In genomic region chr18:58105908-58106673, GRCh38 we compare ENCODE assay signal across 22 cellular contexts.
A peak's percentile ranks its signal among the peaks of the same experiment; 100 is the strongest.
DNase-seq lines count a peak whose midpoint lies in the region; ATAC-seq, FAIRE-seq and TF ChIP-seq lines count a peak whose summit lies in the region.
"Had no signal": no experiment of that assay in that cellular context is flagged by ENCODE, and none has a peak within 500 bp of the region (broad histone marks: within the 10 kb centered on the region; RNA-seq: fewer than 3 reads in every experiment).

No MANE protein-coding gene starts in this region.

- H3K4me1 Mint-ChIP-seq in naive thymus-derived CD8-positive, alpha-beta T cell = peaks cover 0 to 12% (median 5%) of the 10 kb centered on the region in 4 donors

- H3K27ac Mint-ChIP-seq in naive thymus-derived CD8-positive, alpha-beta T cell = no peak overlapping the region
- H3K27ac Mint-ChIP-seq: activated CD8-positive, alpha-beta T cell treated with anti-CD3 and anti-CD28 coated beads, Interleukin-2, amount 10 ng/mL, durations not matched to agents 7 days and 5 days; activated naive CD4-positive, alpha-beta T cell treated with anti-CD3 and anti-CD28 coated beads, Interleukin-2, amount 10 ng/mL, durations not matched to agents 7 days and 5 days; activated T-cell treated with anti-CD3 and anti-CD28 coated beads, Interleukin-2, amount 50 U/mL, for 24 hours; CD14-positive monocyte; stimulated activated naive CD8-positive, alpha-beta T cell treated with anti-CD3 and anti-CD28 coated beads, Interleukin-15, Interleukin-2, amounts not matched to agents 100 ng/mL and 50 ng/mL, for 24 hours had no signal

- ATAC-seq in lower lobe of right lung (peak; percentile 20), HG03460 (IDR thresholded peaks at IDR 0.05; ENCODE audit: unreplicated experiment) (no peak)
- ATAC-seq in naive thymus-derived CD8-positive, alpha-beta T cell = no peak
- ATAC-seq: activated CD8-positive, alpha-beta T cell treated with anti-CD3 and anti-CD28 coated beads, Interleukin-2, amount 10 ng/mL, durations not matched to agents 7 days and 5 days; PC-3 had no signal

- FAIRE-seq in RCC 7860 (lab: Jason Lieb, UNC) = no peak
- FAIRE-seq: astrocyte had no signal

- peak overlapping the region; percentile 71 for H3K27ac ChIP-seq in WERI-Rb-1
- no peak overlapping the region for H3K27ac ChIP-seq in lower lobe of right lung
- H3K27ac ChIP-seq: colonic mucosa, GM23248, parathyroid adenoma had no signal

- TF ChIP-seq CTCF in AG10803 (conservative IDR thresholded peaks at IDR 0.05; ENCODE audit: low read length) (no peak), WERI-Rb-1 (IDR thresholded peaks at IDR 0.05; ENCODE audit: low read depth, low read length) (no peak), lower lobe of right lung (IDR thresholded peaks at IDR 0.05) (no peak)

- no peaks in the 10 kb centered on the region for H3K27me3 ChIP-seq in WERI-Rb-1 (ENCODE audit: insufficient read depth, low read depth, severe bottlenecking)
- H3K27me3 ChIP-seq in lower lobe of right lung (ENCODE audit: low read depth) = no peaks in the 10 kb centered on the region
- H3K27me3 ChIP-seq: colonic mucosa had no signal

- H3K36me3 ChIP-seq in WERI-Rb-1 = peaks cover 5% of the 10 kb centered on the region
- H3K36me3 ChIP-seq in lower lobe of right lung = no peaks in the 10 kb centered on the region
- H3K36me3 ChIP-seq: colonic mucosa had no signal

- intact Hi-C loops in lower lobe of right lung (cut with DNase I) = no loop called here

- H3K4me3 ChIP-seq in AG10803 (ENCODE audit: low read length) = no peak overlapping the region
- H3K4me3 ChIP-seq in WERI-Rb-1 (ENCODE audit: low read depth, low read length) = no peak overlapping the region
- H3K4me3 ChIP-seq in lower lobe of right lung = no peak overlapping the region
- H3K4me3 ChIP-seq: colonic mucosa, GM23248, lung had no signal

- H3K36me3 Mint-ChIP-seq in naive thymus-derived CD8-positive, alpha-beta T cell = no peaks in the 10 kb centered on the region
- H3K36me3 Mint-ChIP-seq: activated naive CD4-positive, alpha-beta T cell treated with anti-CD3 and anti-CD28 coated beads, Interleukin-2, amount 10 ng/mL, durations not matched to agents 7 days and 5 days; CD14-positive monocyte had no signal

- POLR2A ChIA-PET in naive thymus-derived CD8-positive, alpha-beta T cell (lab: Charles Lee) = no interaction called here

- H3K27me3 Mint-ChIP-seq in naive thymus-derived CD8-positive, alpha-beta T cell = peaks cover 2 to 21% (median 14%) of the 10 kb centered on the region in 5 donors

- peak; percentile 8 for DNase-seq in AG10803 (ENCODE audit: low read depth)
- peak; percentile 35 for DNase-seq in NCI-H1694 (lab: John Stamatoyannopoulos, UW)
- DNase-seq in WERI-Rb-1 = peak; percentile 83
- no peak for DNase-seq in lower lobe of right lung
- DNase-seq in RCC 7860 (ENCODE audit: low spot score) = no peak
- no peak for DNase-seq in GM03348 (ENCODE audit: low spot score)
- DNase-seq in naive thymus-derived CD8-positive, alpha-beta T cell = no peak
- DNase-seq: activated CD8-positive, alpha-beta T cell treated with anti-CD3 and anti-CD28 coated beads, Interleukin-2, amount 10 ng/mL, durations not matched to agents 7 days and 5 days; activated naive CD4-positive, alpha-beta T cell treated with anti-CD3 and anti-CD28 coated beads, Interleukin-2, amount 10 ng/mL, durations not matched to agents 7 days and 5 days; activated T-cell treated with anti-CD3 and anti-CD28 coated beads, Interleukin-2, amount 50 U/mL, for 24 hours; colonic mucosa; GM23248; NCI-H2029; PC-3; stimulated activated CD4-positive, alpha-beta T cell treated with anti-CD3 and anti-CD28 coated beads, Interleukin-2, amount 100 ng/mL, for 24 hours; T-helper 9 cell had no signal

- H3K4me3 Mint-ChIP-seq in naive thymus-derived CD8-positive, alpha-beta T cell = no peak overlapping the region
- H3K4me3 Mint-ChIP-seq: activated CD8-positive, alpha-beta T cell treated with anti-CD3 and anti-CD28 coated beads, Interleukin-2, amount 10 ng/mL, durations not matched to agents 7 days and 5 days; activated naive CD4-positive, alpha-beta T cell treated with anti-CD3 and anti-CD28 coated beads, Interleukin-2, amount 10 ng/mL, durations not matched to agents 7 days and 5 days; activated T-cell treated with anti-CD3 and anti-CD28 coated beads, Interleukin-2, amount 50 U/mL, for 24 hours; CD14-positive monocyte; stimulated activated naive CD8-positive, alpha-beta T cell treated with anti-CD3 and anti-CD28 coated beads, Interleukin-15, Interleukin-2, amounts not matched to agents 100 ng/mL and 50 ng/mL, for 24 hours had no signal

- H3K9me3 Mint-ChIP-seq in naive thymus-derived CD8-positive, alpha-beta T cell = no peaks in the 10 kb centered on the region
- H3K9me3 Mint-ChIP-seq: activated naive CD4-positive, alpha-beta T cell treated with anti-CD3 and anti-CD28 coated beads, Interleukin-2, amount 10 ng/mL, durations not matched to agents 7 days and 5 days; activated T-cell treated with anti-CD3 and anti-CD28 coated beads, Interleukin-2, amount 50 U/mL, for 24 hours; stimulated activated naive CD8-positive, alpha-beta T cell treated with anti-CD3 and anti-CD28 coated beads, Interleukin-15, Interleukin-2, amounts not matched to agents 100 ng/mL and 50 ng/mL, for 24 hours had no signal

- peaks cover 29% of the 10 kb centered on the region for H3K4me1 ChIP-seq in lower lobe of right lung
- H3K4me1 ChIP-seq: parathyroid adenoma had no signal

- no peaks in the 10 kb centered on the region for H3K9me3 ChIP-seq in WERI-Rb-1 (ENCODE audit: severe bottlenecking)
- H3K9me3 ChIP-seq in lower lobe of right lung = no peaks in the 10 kb centered on the region
- H3K9me3 ChIP-seq: colonic mucosa had no signal

Comparison
In these comparisons a context has a peak if more than half of its experiments do, and no peak if none do; other contexts are left out.
1. DNase-seq: peak in AG10803 (single experiment), NCI-H1694 (single experiment) and WERI-Rb-1 (single experiment); none in lower lobe of right lung (single experiment), RCC 7860 (single experiment), GM03348 (single experiment) and naive thymus-derived CD8-positive, alpha-beta T cell (0 of 10).
2. ATAC-seq: peak in lower lobe of right lung (2 of 2); none in HG03460 (single experiment) and naive thymus-derived CD8-positive, alpha-beta T cell (0 of 2).